Comparison of ENCODE assay signal across 18 cellular contexts in the genomic region with DNA sequence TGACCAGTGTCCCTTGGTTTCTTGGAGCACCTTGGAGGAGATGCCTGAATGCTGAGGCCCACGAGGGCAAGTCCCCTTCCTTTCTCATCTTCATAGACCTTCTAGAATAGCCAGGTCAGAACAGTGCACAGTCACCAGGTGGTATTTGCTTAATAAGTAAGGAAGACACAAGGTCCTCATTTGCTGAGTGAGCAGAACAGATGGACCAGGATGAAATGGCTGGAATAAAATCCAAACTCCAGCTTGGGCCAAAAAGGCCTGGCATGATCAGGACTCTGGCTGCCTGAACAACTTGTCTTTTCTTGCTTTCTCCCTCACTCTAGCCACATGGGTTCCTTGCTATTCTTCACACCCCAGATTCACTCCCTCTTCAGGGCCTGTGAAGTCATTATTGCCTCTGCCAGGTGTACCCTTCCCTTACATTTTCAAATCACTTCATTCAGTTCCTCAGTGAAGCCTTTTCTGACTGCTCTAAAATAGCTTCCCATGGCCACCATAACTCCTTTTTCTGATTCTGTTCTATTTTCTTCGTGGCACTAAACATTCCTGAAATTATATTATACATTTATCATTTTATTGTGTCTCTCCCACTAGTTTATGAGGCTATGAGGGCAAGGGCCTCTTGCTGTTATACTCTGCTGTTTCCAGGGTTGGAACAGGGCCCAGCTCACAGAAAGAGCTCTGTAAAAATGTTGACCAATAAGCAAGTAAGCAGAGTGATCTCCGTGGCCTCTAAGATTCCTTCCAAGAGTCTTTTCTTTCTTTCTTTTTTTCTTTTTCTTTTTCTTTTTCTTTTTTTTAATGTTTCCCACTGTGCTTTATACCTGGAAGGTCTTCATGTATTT.
DNase-seq lines count a peak whose midpoint lies in the region; ATAC-seq, FAIRE-seq and TF ChIP-seq lines count a peak whose summit lies in the region.
"Had no signal": no experiment of that assay in that cellular context is flagged by ENCODE, and none has a peak within 500 bp of the region (broad histone marks: within the 10 kb centered on the region; RNA-seq: fewer than 3 reads in every experiment).

No MANE protein-coding gene starts in this region.

- DNase-seq in DMS79 treated with DMSO at 0.1 percent for 48 hours (lab: John Stamatoyannopoulos, UW) (peak; percentile 44), keratinocyte (ENCODE audit: low read depth, low spot score) (no peak), small intestine (peak; percentile 56), WERI-Rb-1 (no peak)
- DNase-seq in activated CD4-positive, CD25-positive, alpha-beta regulatory T cell treated with anti-CD3 and anti-CD28 coated beads, Interleukin-2, amount 50 U/mL, for 72 hours = no peak
- DNase-seq: DMS53, GDM1, GOT3, MM.1S, NCI-H1105, NCI-H1694 treated with DMSO at 0.1 percent for 48 hours, SJCRH30 had no signal

- ATAC-seq in HG03175 (IDR thresholded peaks at IDR 0.05; ENCODE audit: unreplicated experiment) = no peak

- H3K9me3 ChIP-seq in keratinocyte (ENCODE audit: control insufficient read depth, low read depth, low read length) (no peaks in the 10 kb centered on the region), small intestine (ENCODE audit: control insufficient read depth, low read depth) (no peaks in the 10 kb centered on the region), WERI-Rb-1 (ENCODE audit: severe bottlenecking) (no peaks in the 10 kb centered on the region)
- H3K9me3 ChIP-seq: BLaER1 treated with 17β-estradiol and CSF1 and Interleukin-3, amounts not matched to agents 10 nM and 100 nM; SJCRH30 had no signal

- H3K27ac ChIP-seq in VCaP (peak overlapping the region; percentile 27), keratinocyte (ENCODE audit: control insufficient read depth, insufficient read depth, low read length) (no peak overlapping the region), small intestine (ENCODE audit: low read depth in 1 of 2, low read length in 1 of 2) (no peak overlapping the region), WERI-Rb-1 (no peak overlapping the region)
- H3K27ac ChIP-seq: BLaER1 treated with 17β-estradiol and CSF1 and Interleukin-3, amounts not matched to agents 10 nM and 100 nM; HL-60; KMS-11; SJCRH30 had no signal

- no peak for TF ChIP-seq CTCF in VCaP (conservative IDR thresholded peaks at IDR 0.05)
- no peak for TF ChIP-seq CTCF in keratinocyte (optimal IDR thresholded peaks at IDR 0.05 in 1 of 3, IDR thresholded peaks at IDR 0.05 in 1 of 3, conservative IDR thresholded peaks at IDR 0.05 in 1 of 3; ENCODE audit: extremely low read depth in 1 of 3, insufficient read depth in 2 of 3, low read length in 3 of 3)
- no peak for TF ChIP-seq CTCF in WERI-Rb-1 (IDR thresholded peaks at IDR 0.05; ENCODE audit: low read depth, low read length)

- H3K27me3 ChIP-seq in keratinocyte (ENCODE audit: control insufficient read depth, extremely low read depth, insufficient read depth, low read length) (no peaks in the 10 kb centered on the region), small intestine (ENCODE audit: control insufficient read depth in 2 of 2, insufficient read depth in 2 of 2, low read length in 2 of 2) (no peaks in the 10 kb centered on the region), WERI-Rb-1 (ENCODE audit: insufficient read depth, low read depth, severe bottlenecking) (no peaks in the 10 kb centered on the region)
- H3K27me3 ChIP-seq: BLaER1 treated with 17β-estradiol and CSF1 and Interleukin-3, amounts not matched to agents 10 nM and 100 nM; SJCRH30 had no signal

- H4K20me1 ChIP-seq in keratinocyte (ENCODE audit: control insufficient read depth, extremely low read depth, insufficient read depth, low read length) = no peaks in the 10 kb centered on the region
- H4K20me1 ChIP-seq: BLaER1 treated with 17β-estradiol and CSF1 and Interleukin-3, amounts not matched to agents 10 nM and 100 nM had no signal

- H3K9ac ChIP-seq in keratinocyte (ENCODE audit: control insufficient read depth, extremely low read depth, insufficient read depth, low read length) = no peak overlapping the region
- H3K9ac ChIP-seq: BLaER1 treated with 17β-estradiol and CSF1 and Interleukin-3, amounts not matched to agents 10 nM and 100 nM; KMS-11 had no signal

- H3K4me3 ChIP-seq in keratinocyte (ENCODE audit: control insufficient read depth in 2 of 3, extremely low read depth in 1 of 3, insufficient read depth in 2 of 3, low read depth in 1 of 3, low read length in 3 of 3) = no peak overlapping the region
- H3K4me3 ChIP-seq in small intestine (ENCODE audit: low read depth in 1 of 2, low read length in 2 of 2) = no peak overlapping the region
- no peak overlapping the region for H3K4me3 ChIP-seq in WERI-Rb-1 (ENCODE audit: low read depth, low read length)
- H3K4me3 ChIP-seq: BLaER1 treated with 17β-estradiol and CSF1 and Interleukin-3, amounts not matched to agents 10 nM and 100 nM; SJCRH30 had no signal

- no peak overlapping the region for H2AFZ ChIP-seq in keratinocyte (ENCODE audit: control insufficient read depth, low read length)

- FAIRE-seq in keratinocyte (lab: Jason Lieb, UNC) = peak; percentile 13
- FAIRE-seq in small intestine (lab: Jason Lieb, UNC) = no peak
- FAIRE-seq: GM12892 had no signal

- no peaks in the 10 kb centered on the region for H3K9me1 ChIP-seq in keratinocyte (ENCODE audit: control insufficient read depth, extremely low read depth, insufficient read depth, low read length)

- no peaks in the 10 kb centered on the region for H3K36me3 ChIP-seq in keratinocyte (ENCODE audit: control insufficient read depth in 2 of 2, extremely low read depth in 1 of 2, insufficient read depth in 2 of 2, low read length in 2 of 2)
- no peaks in the 10 kb centered on the region for H3K36me3 ChIP-seq in small intestine (ENCODE audit: control insufficient read depth in 2 of 2, insufficient read depth in 2 of 2, low read length in 2 of 2)
- no peaks in the 10 kb centered on the region for H3K36me3 ChIP-seq in WERI-Rb-1
- H3K36me3 ChIP-seq: BLaER1 treated with 17β-estradiol and CSF1 and Interleukin-3, amounts not matched to agents 10 nM and 100 nM; SJCRH30 had no signal

- WGBS in small intestine, 3 donors = 19 to 36% (median 26%) methylated on average over 3 of the region's 3 CpGs

- no peaks in the 10 kb centered on the region for H3K79me2 ChIP-seq in keratinocyte (ENCODE audit: control insufficient read depth, insufficient read depth, low read length)

- dilution Hi-C loops in keratinocyte (cut with MboI; ENCODE audit: extremely low pct_ligation_motif_present, low sequenced_read_pairs) = no loop called here

- H3K4me2 ChIP-seq in keratinocyte (ENCODE audit: control insufficient read depth, extremely low read depth, insufficient read depth, low read depth, low read length) = no peak overlapping the region
- H3K4me2 ChIP-seq: BLaER1 treated with 17β-estradiol and CSF1 and Interleukin-3, amounts not matched to agents 10 nM and 100 nM; KMS-11 had no signal

- peaks cover 3% of the 10 kb centered on the region for H3K4me1 ChIP-seq in keratinocyte (ENCODE audit: control insufficient read depth, extremely low read depth, insufficient read depth, low read length)
- H3K4me1 ChIP-seq in small intestine (ENCODE audit: control insufficient read depth in 2 of 2, insufficient read depth in 1 of 2, low read depth in 1 of 2, low read length in 1 of 2) = peaks cover 0 to 2% of the 10 kb centered on the region in 2 donors
- H3K4me1 ChIP-seq: BLaER1 treated with 17β-estradiol and CSF1 and Interleukin-3, amounts not matched to agents 10 nM and 100 nM; SJCRH30 had no signal

Comparison
In these comparisons a context has a peak if more than half of its experiments do, and no peak if none do; other contexts are left out.
1. DNase-seq: peak in DMS79 treated with DMSO at 0.1 percent for 48 hours (single experiment) and small intestine (single experiment); none in keratinocyte (single experiment), activated CD4-positive, CD25-positive, alpha-beta regulatory T cell treated with anti-CD3 and anti-CD28 coated beads, Interleukin-2, amount 50 U/mL, for 72 hours (single experiment) and WERI-Rb-1 (single experiment).